ENCODE assay signal across 1 cellular context in the genomic region with DNA sequence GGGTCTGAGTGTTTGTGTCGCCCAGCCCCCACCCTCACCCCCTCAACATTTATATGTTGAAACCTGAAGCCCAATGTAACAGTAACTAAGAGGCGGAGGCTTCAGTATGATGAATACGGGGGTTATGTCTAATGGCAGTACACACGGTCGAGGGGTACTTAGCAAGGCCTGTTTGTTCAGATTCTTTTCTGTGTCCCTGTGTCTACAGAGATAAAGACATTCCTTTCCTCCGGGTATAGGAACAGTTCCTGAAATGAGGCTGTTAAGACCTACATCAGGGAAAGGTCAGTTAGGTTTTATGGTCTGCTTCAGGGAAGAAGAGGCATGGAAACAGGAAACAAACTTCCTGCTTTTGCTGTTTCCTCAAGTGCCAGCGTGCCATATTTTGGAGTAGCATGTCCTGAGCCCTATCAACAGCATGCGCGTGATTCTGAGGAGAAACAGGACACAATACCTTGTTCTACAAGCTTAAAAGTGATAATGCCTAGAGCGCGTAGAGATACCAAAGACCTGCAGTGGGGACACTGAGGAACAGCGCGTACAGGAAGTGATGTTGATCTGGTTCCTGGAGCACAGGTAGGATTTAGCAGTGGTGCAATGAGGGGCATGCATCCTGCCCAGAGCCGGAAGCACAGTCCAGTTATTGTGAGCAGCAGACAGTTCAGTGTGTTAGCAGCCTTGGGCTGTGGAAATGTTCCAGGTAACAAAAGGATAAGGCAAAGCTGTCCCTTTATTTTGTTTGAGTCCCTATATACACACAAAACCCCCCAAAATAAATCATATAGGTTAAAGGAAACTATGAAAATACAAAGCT.
TF ChIP-seq lines count a peak whose summit lies in the region.

No MANE protein-coding gene starts in this region.

TF ChIP-seq in IMR-90, 13 proteins besides CTCF, POLR2A, EP300 and RAD21:
- TF ChIP-seq BHLHE40 (IDR thresholded peaks at IDR 0.05; ENCODE audit: low read depth, low read length): no peak
- TF ChIP-seq SMC3 (IDR thresholded peaks at IDR 0.05; ENCODE audit: low read depth, low read length): no peak
- TF ChIP-seq ELK1 (IDR thresholded peaks at IDR 0.05; ENCODE audit: borderline replicate concordance, low read depth, low read length): no peak
- no peak for TF ChIP-seq NFE2L2 (IDR thresholded peaks at IDR 0.05; ENCODE audit: low read depth, low read length)
- TF ChIP-seq RCOR1 (IDR thresholded peaks at IDR 0.05; ENCODE audit: insufficient replicate concordance, low read length): no peak
- TF ChIP-seq CHD1 (IDR thresholded peaks at IDR 0.05; ENCODE audit: low read depth, low read length): no peak
- no peak for TF ChIP-seq MXI1 (IDR thresholded peaks at IDR 0.05; ENCODE audit: borderline replicate concordance, low read depth, low read length)
- no peak for TF ChIP-seq RFX5 (IDR thresholded peaks at IDR 0.05; ENCODE audit: low read depth, low read length)
- no peak for TF ChIP-seq MAFK (IDR thresholded peaks at IDR 0.05; ENCODE audit: low read depth, low read length)
- no peak for TF ChIP-seq MAZ (IDR thresholded peaks at IDR 0.05; ENCODE audit: borderline replicate concordance, low read depth, low read length)
